In the genomic region with DNA sequence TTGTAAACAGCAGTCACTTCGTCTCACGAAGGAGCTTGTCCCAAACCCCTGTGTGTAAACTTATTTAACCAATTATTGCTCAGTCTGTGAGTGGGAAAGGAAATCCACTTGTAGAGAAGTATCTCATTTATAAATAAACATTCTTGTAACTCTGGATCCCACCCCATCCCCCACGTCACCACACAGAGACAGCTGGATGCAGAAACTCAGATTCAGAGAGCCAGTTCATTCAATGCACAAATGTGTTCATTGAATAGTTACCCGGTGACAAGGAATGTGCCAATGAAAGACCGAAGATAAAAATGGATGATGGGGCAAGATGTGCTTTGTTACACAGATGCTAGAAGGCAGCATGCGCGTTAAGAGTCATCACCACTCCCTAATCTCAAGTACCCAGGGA, we compare ENCODE assay signal across 25 cellular contexts. TPM values are rescaled to one million over a fixed set of nuclear protein-coding genes. Genes with fewer than 3 reads are reported as not detected.
DNase-seq lines count a peak whose midpoint lies in the region; ATAC-seq and TF ChIP-seq lines count a peak whose summit lies in the region.
"Had no signal": no experiment of that assay in that cellular context is flagged by ENCODE, and none has a peak within 500 bp of the region (broad histone marks: within the 10 kb centered on the region; RNA-seq: fewer than 3 reads in every experiment).

No MANE protein-coding gene starts in this region.

- no peak for ATAC-seq in GM21576 (IDR thresholded peaks at IDR 0.05; ENCODE audit: unreplicated experiment)
- ATAC-seq: K562, left cardiac atrium, SK-N-SH treated with all-trans-retinoic acid at 6 μM for 48 hours had no signal

- no peaks in the 10 kb centered on the region for H3K9me3 ChIP-seq in osteoblast (ENCODE audit: low read depth, low read length)
- H3K9me3 ChIP-seq: testis had no signal

- no peak overlapping the region for H2AFZ ChIP-seq in osteoblast (ENCODE audit: low read length)

- no peaks in the 10 kb centered on the region for H3K79me2 ChIP-seq in osteoblast (ENCODE audit: insufficient read depth, low read length)

- H3K4me1 ChIP-seq in osteoblast (ENCODE audit: insufficient read depth, low read length) = no peaks in the 10 kb centered on the region
- H3K4me1 ChIP-seq: testis had no signal

- H3K4me2 ChIP-seq in osteoblast (ENCODE audit: insufficient read depth, low read length) = peak overlapping the region; percentile 36

- peak; percentile 5 for DNase-seq in DMS53 treated with DMSO at 0.1 percent for 48 hours (lab: John Stamatoyannopoulos, UW; ENCODE audit: unreplicated experiment)
- peak; percentile 17 for DNase-seq in NCI-H2227 treated with DMSO at 0.1 percent for 48 hours (lab: John Stamatoyannopoulos, UW)
- DNase-seq in fibroblast of villous mesenchyme (ENCODE audit: low read depth) = peak; percentile 11
- no peak for DNase-seq in osteoblast (ENCODE audit: insufficient read length, low spot score, missing footprints)
- DNase-seq in G401 (ENCODE audit: low spot score) = no peak
- no peak for DNase-seq in stimulated activated CD4-positive, alpha-beta T cell treated with anti-CD3 and anti-CD28 coated beads, Interleukin-15, amount 100 ng/mL, for 24 hours
- DNase-seq: activated B cell treated with CpG ODN at 0.5 μM for 24 hours; activated CD4-positive, alpha-beta memory T cell treated with anti-CD3 and anti-CD28 coated beads for 36 hours; activated gamma-delta T cell; CD4-positive, alpha-beta T cell; dermis blood vessel endothelial cell; DND-41; left cardiac atrium; NCI-H1694; NCI-H345; retina; T-helper 9 cell; testis had no signal

- in situ Hi-C loops in G401 (cut with HindIII; ENCODE audit: low sequenced_read_pairs) = no loop called here

- no peaks in the 10 kb centered on the region for H3K36me3 ChIP-seq in osteoblast (ENCODE audit: insufficient read depth, low read length)

- no peaks in the 10 kb centered on the region for H3K27me3 ChIP-seq in osteoblast (ENCODE audit: insufficient read depth, low read length)
- H3K27me3 ChIP-seq: testis had no signal

- no peak for TF ChIP-seq CTCF in fibroblast of villous mesenchyme (IDR thresholded peaks at IDR 0.05; ENCODE audit: insufficient read depth, low read depth, low read length)
- TF ChIP-seq CTCF in osteoblast (IDR thresholded peaks at IDR 0.05; ENCODE audit: extremely low read depth, low read depth, low read length) = no peak

- H3K27ac ChIP-seq in osteoblast (ENCODE audit: low read depth, low read length) = no peak overlapping the region
- H3K27ac ChIP-seq: RWPE1, testis had no signal

- H4K20me1 ChIP-seq in osteoblast (ENCODE audit: insufficient read depth, low read length) = no peaks in the 10 kb centered on the region

- H3K4me3 ChIP-seq in fibroblast of villous mesenchyme (ENCODE audit: low read depth, low read length) (no peak overlapping the region), osteoblast (ENCODE audit: insufficient read depth, low read length) (no peak overlapping the region)
- H3K4me3 ChIP-seq: K562, testis had no signal

RNA-seq across cellular contexts. Expression of a gene that starts 8.3 kb away (rescaled TPM):
- total RNA-seq in fibroblast of villous mesenchyme (not detected in 2 replicates), osteoblast (not detected in 2 replicates)
- not detected in 2 replicates for total RNA-seq in G401 (2014; rRNA removed; shearing (Covaris generic))
- total RNA-seq: activated B cell treated with CpG ODN at 0.5 μM for 24 hours; activated CD4-positive, alpha-beta memory T cell treated with anti-CD3 and anti-CD28 coated beads for 36 hours; cardiac septum; dermis blood vessel endothelial cell; epithelial cell of proximal tubule; H4; K562; left cardiac atrium had no signal

RNA-seq across cellular contexts. Expression of a gene that starts 26.2 kb away (rescaled TPM):
- total RNA-seq in fibroblast of villous mesenchyme = 71.2 and 73.1 TPM in 2 replicates
- total RNA-seq in osteoblast = 52.8 and 76.6 TPM in 2 replicates
- total RNA-seq in G401 (2014; rRNA removed; shearing (Covaris generic)) = 68.7 and 72.5 TPM in 2 replicates

Comparison
In these comparisons a context has a peak if more than half of its experiments do, and no peak if none do; other contexts are left out.
1. DNase-seq: peak in DMS53 treated with DMSO at 0.1 percent for 48 hours (single experiment), NCI-H2227 treated with DMSO at 0.1 percent for 48 hours (single experiment) and fibroblast of villous mesenchyme (single experiment); none in osteoblast (single experiment), G401 (single experiment) and stimulated activated CD4-positive, alpha-beta T cell treated with anti-CD3 and anti-CD28 coated beads, Interleukin-15, amount 100 ng/mL, for 24 hours (single experiment).